Comparison of ENCODE assay signal across 1 cellular context in the genomic region with DNA sequence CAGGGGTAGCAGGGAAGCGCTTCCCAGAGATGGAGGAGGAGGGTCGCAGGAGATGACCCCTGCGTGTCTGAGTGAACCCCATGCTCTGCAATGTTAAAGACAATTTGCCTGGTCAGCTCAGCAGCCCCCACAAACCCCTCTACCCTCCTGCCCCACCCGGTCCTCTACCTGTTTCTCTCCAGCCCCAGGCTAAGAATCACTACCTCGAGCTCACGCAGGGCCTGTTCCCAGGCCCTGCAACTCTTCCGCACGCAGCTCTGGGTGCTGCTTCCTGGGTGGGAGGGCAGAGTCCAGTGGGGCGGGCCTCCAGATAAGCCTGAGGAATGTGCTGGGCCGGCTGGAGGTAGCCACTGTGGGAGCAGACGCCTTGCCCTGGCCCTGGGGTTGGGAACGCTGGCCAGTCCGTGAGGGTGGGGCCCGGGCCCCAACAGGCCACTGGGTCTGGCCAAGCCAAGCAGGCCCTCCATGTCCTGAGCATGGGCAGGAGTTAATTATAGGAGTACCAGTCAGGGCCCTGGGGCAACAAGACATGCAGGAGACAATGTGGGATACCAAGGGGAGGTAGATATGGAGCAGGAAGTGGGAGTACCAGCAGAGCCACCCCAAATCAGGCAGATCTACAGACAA.
TF ChIP-seq lines count a peak whose summit lies in the region.

No MANE protein-coding gene starts in this region.

TF ChIP-seq in HepG2, 621 proteins besides CTCF, POLR2A, EP300 and RAD21 (continued from another document and continues in another):
- TF ChIP-seq ZHX2 (IDR thresholded peaks at IDR 0.05; ENCODE audit: low read depth) (no peak), ZHX2 (CRISPR knock-in tag; IDR thresholded peaks at IDR 0.05; ENCODE audit: borderline replicate concordance) (no peak), ASH2L (IDR thresholded peaks at IDR 0.05; ENCODE audit: insufficient read length, low read depth, low read length) (peak; percentile 84), FOXP1 (IDR thresholded peaks at IDR 0.05) (no peak), FOXP1 (CRISPR knock-in tag; IDR thresholded peaks at IDR 0.05) (peak; percentile 43; the same call in 1 of the 2 replicates), FOXK1 (CRISPR knock-in tag; IDR thresholded peaks at IDR 0.05; ENCODE audit: borderline replicate concordance, low read depth) (peak; percentile 49; the same call in 1 of the 2 replicates), ZNF784 (CRISPR knock-in tag; IDR thresholded peaks at IDR 0.05; ENCODE audit: borderline replicate concordance) (peak; percentile 59), MBNL3 (CRISPR knock-in tag; conservative IDR thresholded peaks at IDR 0.05) (no peak), ZNF556 (CRISPR knock-in tag; IDR thresholded peaks at IDR 0.05; ENCODE audit: borderline replicate concordance) (peak; percentile 47; the same call in 1 of the 2 replicates), FOXA3 (CRISPR knock-in tag; IDR thresholded peaks at IDR 0.05) (peak; percentile 47), SMAD3 (CRISPR knock-in tag; IDR thresholded peaks at IDR 0.05) (no peak), ZXDC (CRISPR knock-in tag; IDR thresholded peaks at IDR 0.05) (no peak), JARID2 (CRISPR knock-in tag; IDR thresholded peaks at IDR 0.05; ENCODE audit: insufficient replicate concordance) (no peak), ZNF687 (CRISPR knock-in tag; IDR thresholded peaks at IDR 0.05) (peak; percentile 98), ZMYM3 (CRISPR knock-in tag; IDR thresholded peaks at IDR 0.05) (no peak), ZIK1 (CRISPR knock-in tag; IDR thresholded peaks at IDR 0.05; ENCODE audit: borderline replicate concordance, low read depth) (no peak), PRPF4 (IDR thresholded peaks at IDR 0.05; ENCODE audit: low read depth, low read length, poor library complexity, severe bottlenecking) (no peak), ATAD3A (CRISPR knock-in tag; IDR thresholded peaks at IDR 0.05) (no peak), ERF (CRISPR knock-in tag; IDR thresholded peaks at IDR 0.05) (peak; percentile 43; the same call in 1 of the 2 replicates), NFRKB (IDR thresholded peaks at IDR 0.05) (no peak), ZFP41 (CRISPR knock-in tag; IDR thresholded peaks at IDR 0.05; ENCODE audit: borderline replicate concordance) (no peak), ZNF354B (CRISPR knock-in tag; IDR thresholded peaks at IDR 0.05) (no peak), KLF6 (CRISPR knock-in tag; IDR thresholded peaks at IDR 0.05) (peak; percentile 70; the same call in 1 of the 2 replicates), ZNF18 (CRISPR knock-in tag; IDR thresholded peaks at IDR 0.05; ENCODE audit: insufficient replicate concordance) (no peak), ARNT (IDR thresholded peaks at IDR 0.05) (no peak)
- TF ChIP-seq, protein P1, sequence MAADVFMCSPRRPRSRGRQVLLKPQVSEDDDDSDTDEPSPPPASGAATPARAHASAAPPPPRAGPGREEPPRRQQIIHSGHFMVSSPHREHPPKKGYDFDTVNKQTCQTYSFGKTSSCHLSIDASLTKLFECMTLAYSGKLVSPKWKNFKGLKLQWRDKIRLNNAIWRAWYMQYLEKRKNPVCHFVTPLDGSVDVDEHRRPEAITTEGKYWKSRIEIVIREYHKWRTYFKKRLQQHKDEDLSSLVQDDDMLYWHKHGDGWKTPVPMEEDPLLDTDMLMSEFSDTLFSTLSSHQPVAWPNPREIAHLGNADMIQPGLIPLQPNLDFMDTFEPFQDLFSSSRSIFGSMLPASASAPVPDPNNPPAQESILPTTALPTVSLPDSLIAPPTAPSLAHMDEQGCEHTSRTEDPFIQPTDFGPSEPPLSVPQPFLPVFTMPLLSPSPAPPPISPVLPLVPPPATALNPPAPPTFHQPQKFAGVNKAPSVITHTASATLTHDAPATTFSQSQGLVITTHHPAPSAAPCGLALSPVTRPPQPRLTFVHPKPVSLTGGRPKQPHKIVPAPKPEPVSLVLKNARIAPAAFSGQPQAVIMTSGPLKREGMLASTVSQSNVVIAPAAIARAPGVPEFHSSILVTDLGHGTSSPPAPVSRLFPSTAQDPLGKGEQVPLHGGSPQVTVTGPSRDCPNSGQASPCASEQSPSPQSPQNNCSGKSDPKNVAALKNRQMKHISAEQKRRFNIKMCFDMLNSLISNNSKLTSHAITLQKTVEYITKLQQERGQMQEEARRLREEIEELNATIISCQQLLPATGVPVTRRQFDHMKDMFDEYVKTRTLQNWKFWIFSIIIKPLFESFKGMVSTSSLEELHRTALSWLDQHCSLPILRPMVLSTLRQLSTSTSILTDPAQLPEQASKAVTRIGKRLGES (CRISPR knock-in tag; IDR thresholded peaks at IDR 0.05; ENCODE audit: borderline replicate concordance) = no peak
- TF ChIP-seq, protein P2, sequence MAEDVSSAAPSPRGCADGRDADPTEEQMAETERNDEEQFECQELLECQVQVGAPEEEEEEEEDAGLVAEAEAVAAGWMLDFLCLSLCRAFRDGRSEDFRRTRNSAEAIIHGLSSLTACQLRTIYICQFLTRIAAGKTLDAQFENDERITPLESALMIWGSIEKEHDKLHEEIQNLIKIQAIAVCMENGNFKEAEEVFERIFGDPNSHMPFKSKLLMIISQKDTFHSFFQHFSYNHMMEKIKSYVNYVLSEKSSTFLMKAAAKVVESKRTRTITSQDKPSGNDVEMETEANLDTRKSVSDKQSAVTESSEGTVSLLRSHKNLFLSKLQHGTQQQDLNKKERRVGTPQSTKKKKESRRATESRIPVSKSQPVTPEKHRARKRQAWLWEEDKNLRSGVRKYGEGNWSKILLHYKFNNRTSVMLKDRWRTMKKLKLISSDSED (CRISPR knock-in tag; IDR thresholded peaks at IDR 0.05) = no peak
- TF ChIP-seq, protein P3, sequence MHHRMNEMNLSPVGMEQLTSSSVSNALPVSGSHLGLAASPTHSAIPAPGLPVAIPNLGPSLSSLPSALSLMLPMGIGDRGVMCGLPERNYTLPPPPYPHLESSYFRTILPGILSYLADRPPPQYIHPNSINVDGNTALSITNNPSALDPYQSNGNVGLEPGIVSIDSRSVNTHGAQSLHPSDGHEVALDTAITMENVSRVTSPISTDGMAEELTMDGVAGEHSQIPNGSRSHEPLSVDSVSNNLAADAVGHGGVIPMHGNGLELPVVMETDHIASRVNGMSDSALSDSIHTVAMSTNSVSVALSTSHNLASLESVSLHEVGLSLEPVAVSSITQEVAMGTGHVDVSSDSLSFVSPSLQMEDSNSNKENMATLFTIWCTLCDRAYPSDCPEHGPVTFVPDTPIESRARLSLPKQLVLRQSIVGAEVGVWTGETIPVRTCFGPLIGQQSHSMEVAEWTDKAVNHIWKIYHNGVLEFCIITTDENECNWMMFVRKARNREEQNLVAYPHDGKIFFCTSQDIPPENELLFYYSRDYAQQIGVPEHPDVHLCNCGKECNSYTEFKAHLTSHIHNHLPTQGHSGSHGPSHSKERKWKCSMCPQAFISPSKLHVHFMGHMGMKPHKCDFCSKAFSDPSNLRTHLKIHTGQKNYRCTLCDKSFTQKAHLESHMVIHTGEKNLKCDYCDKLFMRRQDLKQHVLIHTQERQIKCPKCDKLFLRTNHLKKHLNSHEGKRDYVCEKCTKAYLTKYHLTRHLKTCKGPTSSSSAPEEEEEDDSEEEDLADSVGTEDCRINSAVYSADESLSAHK (CRISPR knock-in tag; IDR thresholded peaks at IDR 0.05; ENCODE audit: borderline replicate concordance) = no peak
